ENCODE assay signal across 1 cellular context in genomic region chr19:7679017-7679720, GRCh38.
TF ChIP-seq lines count a peak whose summit lies in the region.

No MANE protein-coding gene starts in this region.

TF ChIP-seq in HepG2, 621 proteins besides CTCF, POLR2A, EP300 and RAD21:
- TF ChIP-seq KDM5B (CRISPR knock-in tag; IDR thresholded peaks at IDR 0.05; ENCODE audit: borderline replicate concordance) (0 out of 2 replicates have a peak, but pooled peaks have one; percentile 6), RARA (CRISPR knock-in tag; IDR thresholded peaks at IDR 0.05) (0 out of 2 replicates have a peak, but pooled peaks have one; percentile 13), TAF15 (IDR thresholded peaks at IDR 0.05; ENCODE audit: low read depth, low read length, poor library complexity, severe bottlenecking) (no peak), ZNF770 (CRISPR knock-in tag; IDR thresholded peaks at IDR 0.05) (no peak), STAG1 (CRISPR knock-in tag; IDR thresholded peaks at IDR 0.05) (peak; percentile 53; the same call in 1 of the 2 replicates), HNRNPUL1 (IDR thresholded peaks at IDR 0.05; ENCODE audit: low read depth, low read length) (no peak), NFIB (CRISPR knock-in tag; IDR thresholded peaks at IDR 0.05; ENCODE audit: borderline replicate concordance) (no peak), ZNF451 (CRISPR knock-in tag; IDR thresholded peaks at IDR 0.05) (no peak)
- TF ChIP-seq, protein P1, sequence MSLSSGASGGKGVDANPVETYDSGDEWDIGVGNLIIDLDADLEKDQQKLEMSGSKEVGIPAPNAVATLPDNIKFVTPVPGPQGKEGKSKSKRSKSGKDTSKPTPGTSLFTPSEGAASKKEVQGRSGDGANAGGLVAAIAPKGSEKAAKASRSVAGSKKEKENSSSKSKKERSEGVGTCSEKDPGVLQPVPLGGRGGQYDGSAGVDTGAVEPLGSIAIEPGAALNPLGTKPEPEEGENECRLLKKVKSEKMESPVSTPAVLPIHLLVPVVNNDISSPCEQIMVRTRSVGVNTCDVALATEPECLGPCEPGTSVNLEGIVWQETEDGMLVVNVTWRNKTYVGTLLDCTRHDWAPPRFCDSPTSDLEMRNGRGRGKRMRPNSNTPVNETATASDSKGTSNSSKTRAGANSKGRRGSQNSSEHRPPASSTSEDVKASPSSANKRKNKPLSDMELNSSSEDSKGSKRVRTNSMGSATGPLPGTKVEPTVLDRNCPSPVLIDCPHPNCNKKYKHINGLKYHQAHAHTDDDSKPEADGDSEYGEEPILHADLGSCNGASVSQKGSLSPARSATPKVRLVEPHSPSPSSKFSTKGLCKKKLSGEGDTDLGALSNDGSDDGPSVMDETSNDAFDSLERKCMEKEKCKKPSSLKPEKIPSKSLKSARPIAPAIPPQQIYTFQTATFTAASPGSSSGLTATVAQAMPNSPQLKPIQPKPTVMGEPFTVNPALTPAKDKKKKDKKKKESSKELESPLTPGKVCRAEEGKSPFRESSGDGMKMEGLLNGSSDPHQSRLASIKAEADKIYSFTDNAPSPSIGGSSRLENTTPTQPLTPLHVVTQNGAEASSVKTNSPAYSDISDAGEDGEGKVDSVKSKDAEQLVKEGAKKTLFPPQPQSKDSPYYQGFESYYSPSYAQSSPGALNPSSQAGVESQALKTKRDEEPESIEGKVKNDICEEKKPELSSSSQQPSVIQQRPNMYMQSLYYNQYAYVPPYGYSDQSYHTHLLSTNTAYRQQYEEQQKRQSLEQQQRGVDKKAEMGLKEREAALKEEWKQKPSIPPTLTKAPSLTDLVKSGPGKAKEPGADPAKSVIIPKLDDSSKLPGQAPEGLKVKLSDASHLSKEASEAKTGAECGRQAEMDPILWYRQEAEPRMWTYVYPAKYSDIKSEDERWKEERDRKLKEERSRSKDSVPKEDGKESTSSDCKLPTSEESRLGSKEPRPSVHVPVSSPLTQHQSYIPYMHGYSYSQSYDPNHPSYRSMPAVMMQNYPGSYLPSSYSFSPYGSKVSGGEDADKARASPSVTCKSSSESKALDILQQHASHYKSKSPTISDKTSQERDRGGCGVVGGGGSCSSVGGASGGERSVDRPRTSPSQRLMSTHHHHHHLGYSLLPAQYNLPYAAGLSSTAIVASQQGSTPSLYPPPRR (CRISPR knock-in tag; IDR thresholded peaks at IDR 0.05; ENCODE audit: borderline replicate concordance), result no peak
- TF ChIP-seq, protein P2, sequence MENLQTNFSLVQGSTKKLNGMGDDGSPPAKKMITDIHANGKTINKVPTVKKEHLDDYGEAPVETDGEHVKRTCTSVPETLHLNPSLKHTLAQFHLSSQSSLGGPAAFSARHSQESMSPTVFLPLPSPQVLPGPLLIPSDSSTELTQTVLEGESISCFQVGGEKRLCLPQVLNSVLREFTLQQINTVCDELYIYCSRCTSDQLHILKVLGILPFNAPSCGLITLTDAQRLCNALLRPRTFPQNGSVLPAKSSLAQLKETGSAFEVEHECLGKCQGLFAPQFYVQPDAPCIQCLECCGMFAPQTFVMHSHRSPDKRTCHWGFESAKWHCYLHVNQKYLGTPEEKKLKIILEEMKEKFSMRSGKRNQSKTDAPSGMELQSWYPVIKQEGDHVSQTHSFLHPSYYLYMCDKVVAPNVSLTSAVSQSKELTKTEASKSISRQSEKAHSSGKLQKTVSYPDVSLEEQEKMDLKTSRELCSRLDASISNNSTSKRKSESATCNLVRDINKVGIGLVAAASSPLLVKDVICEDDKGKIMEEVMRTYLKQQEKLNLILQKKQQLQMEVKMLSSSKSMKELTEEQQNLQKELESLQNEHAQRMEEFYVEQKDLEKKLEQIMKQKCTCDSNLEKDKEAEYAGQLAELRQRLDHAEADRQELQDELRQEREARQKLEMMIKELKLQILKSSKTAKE (CRISPR knock-in tag; IDR thresholded peaks at IDR 0.05; ENCODE audit: borderline replicate concordance), result 0 out of 2 replicates have a peak, but pooled peaks have one; percentile 13
